30 cellular contexts compared by ENCODE assay signal in the genomic region with DNA sequence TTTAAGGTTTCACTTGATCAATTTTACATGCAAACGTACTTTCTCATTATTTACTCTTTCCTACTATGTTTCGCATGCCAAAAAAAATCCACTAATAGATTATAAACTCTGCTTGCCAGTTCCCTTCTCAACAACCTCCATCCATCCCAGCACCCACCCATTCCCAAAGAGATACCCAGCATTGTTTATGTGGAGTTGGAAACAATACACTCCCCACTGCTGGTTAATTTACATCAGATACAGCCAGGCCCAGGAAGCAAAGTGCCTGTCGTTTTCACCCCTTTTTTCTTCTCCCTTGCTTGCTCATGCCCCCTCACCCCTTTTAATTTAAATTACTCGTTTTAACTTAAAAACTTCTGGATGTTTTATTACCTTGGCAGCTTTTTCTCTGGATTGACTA. TPM values are rescaled to one million over a fixed set of nuclear protein-coding genes. Genes with fewer than 3 reads are reported as not detected.
DNase-seq lines count a peak whose midpoint lies in the region; ATAC-seq, FAIRE-seq and TF ChIP-seq lines count a peak whose summit lies in the region.
"Had no signal": no experiment of that assay in that cellular context is flagged by ENCODE, and none has a peak within 500 bp of the region (broad histone marks: within the 10 kb centered on the region; RNA-seq: fewer than 3 reads in every experiment).

No MANE protein-coding gene starts in this region.

- H3K4me3 ChIP-seq in H7 (ENCODE audit: insufficient read depth, low read depth, low read length) (no peak overlapping the region), mesodermal cell (ENCODE audit: extremely low read depth, insufficient read depth, low read length, poor library complexity, severe bottlenecking) (peak overlapping the region; percentile 12), small intestine (ENCODE audit: low read depth in 1 of 2, low read length in 2 of 2) (no peak overlapping the region), trophoblast cell (ENCODE audit: low read depth, low read length) (no peak overlapping the region)
- H3K4me3 ChIP-seq: ascending aorta, gastrocnemius medialis, prostate gland, SJSA1, testis, vagina had no signal

- WGBS in mesodermal cell (ENCODE audit: insufficient coverage in 2 of 2), 2 experiments = 4 to 8% methylated on average over 2 to 3 of the region's 4 CpGs
- 56 to 66% (median 59%) methylated on average over 4 of the region's 4 CpGs for WGBS in small intestine, 3 donors
- no CpG with 5 or more reads among the region's 4 CpGs for WGBS in trophoblast cell (ENCODE audit: extremely low coverage, insufficient coverage, insufficient read length)

- H3K9me3 ChIP-seq in mesodermal cell (ENCODE audit: control insufficient read depth, low read length) = no peaks in the 10 kb centered on the region
- no peaks in the 10 kb centered on the region for H3K9me3 ChIP-seq in small intestine (ENCODE audit: control insufficient read depth, low read depth)
- H3K9me3 ChIP-seq in trophoblast cell (ENCODE audit: insufficient read depth, low read depth, low read length) = no peaks in the 10 kb centered on the region
- H3K9me3 ChIP-seq: ascending aorta, gastrocnemius medialis, neutrophil, prostate gland, SJSA1, testis, vagina had no signal

- H4K8ac ChIP-seq in trophoblast cell (ENCODE audit: low read depth, low read length) = no peak overlapping the region

- no peaks in the 10 kb centered on the region for H3K27me3 Mint-ChIP-seq in glutamatergic neuron (ENCODE audit: unreplicated experiment)
- H3K27me3 Mint-ChIP-seq: activated naive CD8-positive, alpha-beta T cell treated with anti-CD3 and anti-CD28 coated beads, Interleukin-2, amount 10 ng/mL, durations not matched to agents 7 days and 5 days had no signal

- no peak overlapping the region for H3K4ac ChIP-seq in trophoblast cell (ENCODE audit: low read depth, low read length)

- no peaks in the 10 kb centered on the region for H3K9me3 Mint-ChIP-seq in glutamatergic neuron (ENCODE audit: unreplicated experiment)
- H3K9me3 Mint-ChIP-seq: activated naive CD8-positive, alpha-beta T cell treated with anti-CD3 and anti-CD28 coated beads, Interleukin-2, amount 10 ng/mL, durations not matched to agents 7 days and 5 days; T-helper 1 cell treated with Interleukin-12 subunit alpha and Interleukin-12 subunit beta and Interleukin-4 antibody, amounts not matched to agents 30 μg/mL and 1 μg/mL, for 36 hours had no signal

- peak; percentile 68 for DNase-seq in H7
- peak; percentile 29 for DNase-seq in NCI-H1105 treated with DMSO at 0.1 percent for 48 hours (lab: John Stamatoyannopoulos, UW)
- no peak for DNase-seq in glutamatergic neuron
- DNase-seq in small intestine = no peak
- DNase-seq in trophoblast cell = no peak
- DNase-seq: activated CD8-positive, alpha-beta T cell treated with anti-CD3 and anti-CD28 coated beads, Interleukin-2, amount 10 ng/mL, durations not matched to agents 7 days and 5 days; activated gamma-delta T cell; activated naive CD8-positive, alpha-beta T cell treated with anti-CD3 and anti-CD28 coated beads, Interleukin-2, amount 10 ng/mL, durations not matched to agents 7 days and 5 days; caudate nucleus; DND-41; gastrocnemius medialis; hypothalamus; IMR-90; kidney glomerular epithelial cell; NCI-H1048; NCI-H187 treated with DMSO at 0.1 percent for 48 hours; RPMI8226; stimulated activated naive CD4-positive, alpha-beta T cell treated with Interleukin-2 at 50 U/mL for 16 hours; testis had no signal

- H2BK120ac ChIP-seq in trophoblast cell (ENCODE audit: insufficient read depth, low read length, poor library complexity) = no peak overlapping the region

- H3K79me1 ChIP-seq in trophoblast cell (ENCODE audit: low read length) = no peaks in the 10 kb centered on the region

- no peak overlapping the region for H2AFZ ChIP-seq in trophoblast cell (ENCODE audit: insufficient read depth, low read length, poor library complexity)

- H3K4me1 Mint-ChIP-seq in glutamatergic neuron (ENCODE audit: low read depth, unreplicated experiment) = peaks cover 11% of the 10 kb centered on the region
- H3K4me1 Mint-ChIP-seq: activated naive CD8-positive, alpha-beta T cell treated with anti-CD3 and anti-CD28 coated beads, Interleukin-2, amount 10 ng/mL, durations not matched to agents 7 days and 5 days had no signal

- no peak overlapping the region for H3K23ac ChIP-seq in trophoblast cell (ENCODE audit: low read length)

- no peak for FAIRE-seq in small intestine (lab: Jason Lieb, UNC)

- H3K9ac ChIP-seq in trophoblast cell (ENCODE audit: low read length) = no peak overlapping the region

- H3K27ac ChIP-seq in mesodermal cell (ENCODE audit: low read depth, low read length, severe bottlenecking) (peak overlapping the region; percentile 4), small intestine (ENCODE audit: low read depth in 1 of 2, low read length in 1 of 2) (no peak overlapping the region), trophoblast cell (ENCODE audit: low read depth, low read length) (no peak overlapping the region)
- H3K27ac ChIP-seq: ascending aorta, C4-2B, gastrocnemius medialis, neutrophil, prostate gland, SJSA1, testis, vagina had no signal

- H3K27me3 ChIP-seq in H7 (ENCODE audit: control insufficient read depth, insufficient read depth, low read length) (no peaks in the 10 kb centered on the region), small intestine (ENCODE audit: control insufficient read depth in 2 of 2, insufficient read depth in 2 of 2, low read length in 2 of 2) (no peaks in the 10 kb centered on the region), trophoblast cell (ENCODE audit: insufficient read depth, low read length) (no peaks in the 10 kb centered on the region)
- H3K27me3 ChIP-seq: ascending aorta, gastrocnemius medialis, neutrophil, SJSA1, testis, vagina had no signal

- H4K12ac ChIP-seq in trophoblast cell (ENCODE audit: low read depth, low read length) = no peak overlapping the region

- H3K27ac Mint-ChIP-seq in glutamatergic neuron (ENCODE audit: unreplicated experiment) = peak overlapping the region; percentile 63
- H3K27ac Mint-ChIP-seq: activated CD8-positive, alpha-beta T cell treated with anti-CD3 and anti-CD28 coated beads, Interleukin-2, amount 10 ng/mL, durations not matched to agents 7 days and 5 days; activated naive CD8-positive, alpha-beta T cell treated with anti-CD3 and anti-CD28 coated beads, Interleukin-2, amount 10 ng/mL, durations not matched to agents 7 days and 5 days; T-helper 1 cell treated with Interleukin-12 subunit alpha and Interleukin-12 subunit beta and Interleukin-4 antibody, amounts not matched to agents 30 μg/mL and 1 μg/mL, for 36 hours had no signal

- H3K14ac ChIP-seq in trophoblast cell (ENCODE audit: low read length) = no peak overlapping the region

- no peak overlapping the region for H3K4me2 ChIP-seq in trophoblast cell (ENCODE audit: low read length)

- H3K36me3 Mint-ChIP-seq in glutamatergic neuron (ENCODE audit: unreplicated experiment) = no peaks in the 10 kb centered on the region
- H3K36me3 Mint-ChIP-seq: activated naive CD8-positive, alpha-beta T cell treated with anti-CD3 and anti-CD28 coated beads, Interleukin-2, amount 10 ng/mL, durations not matched to agents 7 days and 5 days had no signal

- ATAC-seq in HG03354 (IDR thresholded peaks at IDR 0.05; ENCODE audit: poor library complexity, severe bottlenecking, unreplicated experiment) = no peak
- no peak for ATAC-seq in HG02610 (IDR thresholded peaks at IDR 0.05; ENCODE audit: unreplicated experiment)
- ATAC-seq: activated CD8-positive, alpha-beta T cell treated with anti-CD3 and anti-CD28 coated beads, Interleukin-2, amount 10 ng/mL, durations not matched to agents 7 days and 5 days; gastrocnemius medialis; sciatic nerve had no signal

- H3K36me3 ChIP-seq in H7 (replicated peaks; ENCODE audit: control insufficient read depth, insufficient read depth, low read length) (no peaks in the 10 kb centered on the region), mesodermal cell (ENCODE audit: control insufficient read depth, insufficient read depth, low read length) (no peaks in the 10 kb centered on the region), small intestine (ENCODE audit: control insufficient read depth in 2 of 2, insufficient read depth in 2 of 2, low read length in 2 of 2) (no peaks in the 10 kb centered on the region), trophoblast cell (ENCODE audit: control insufficient read depth in 1 of 2, insufficient read depth in 2 of 2, low read length in 2 of 2) (no peaks in the 10 kb centered on the region)
- H3K36me3 ChIP-seq: ascending aorta, gastrocnemius medialis, neutrophil, prostate gland, SJSA1, vagina had no signal

- no peak for TF ChIP-seq CTCF in glutamatergic neuron (IDR thresholded peaks at IDR 0.05; ENCODE audit: partially characterized antibody, unreplicated experiment)

- H2AK5ac ChIP-seq in trophoblast cell (ENCODE audit: low read length) = no peak overlapping the region

- no peak overlapping the region for H2BK5ac ChIP-seq in trophoblast cell (ENCODE audit: low read depth, low read length, poor library complexity)

- H3K79me2 ChIP-seq in trophoblast cell (ENCODE audit: control insufficient read depth, insufficient read depth, low read length, poor library complexity) = no peaks in the 10 kb centered on the region

- H3K4me1 ChIP-seq in mesodermal cell (ENCODE audit: control insufficient read depth, insufficient read depth, low read length, poor library complexity, severe bottlenecking) = peaks cover 29% of the 10 kb centered on the region
- H3K4me1 ChIP-seq in small intestine (ENCODE audit: control insufficient read depth in 2 of 2, insufficient read depth in 1 of 2, low read depth in 1 of 2, low read length in 1 of 2) = peaks cover 0 to 2% of the 10 kb centered on the region in 2 donors
- H3K4me1 ChIP-seq in trophoblast cell (ENCODE audit: control insufficient read depth in 1 of 2, insufficient read depth in 2 of 2, low read length in 2 of 2) = peaks cover 0 to 1% of the 10 kb centered on the region in 2 experiments
- H3K4me1 ChIP-seq: ascending aorta, prostate gland, testis, vagina had no signal

- no peak overlapping the region for H3K4me3 Mint-ChIP-seq in glutamatergic neuron (ENCODE audit: unreplicated experiment)
- H3K4me3 Mint-ChIP-seq: activated CD8-positive, alpha-beta T cell treated with anti-CD3 and anti-CD28 coated beads, Interleukin-2, amount 10 ng/mL, durations not matched to agents 7 days and 5 days; activated naive CD8-positive, alpha-beta T cell treated with anti-CD3 and anti-CD28 coated beads, Interleukin-2, amount 10 ng/mL, durations not matched to agents 7 days and 5 days; T-helper 1 cell treated with Interleukin-12 subunit alpha and Interleukin-12 subunit beta and Interleukin-4 antibody, amounts not matched to agents 30 μg/mL and 1 μg/mL, for 36 hours had no signal

- no peak overlapping the region for H3K18ac ChIP-seq in trophoblast cell (ENCODE audit: low read length)

- no peak overlapping the region for H2BK12ac ChIP-seq in trophoblast cell (ENCODE audit: low read length)

- H4K91ac ChIP-seq in trophoblast cell (ENCODE audit: low read depth, low read length) = no peak overlapping the region

RNA-seq across cellular contexts. Expression of gene HIBADH, which starts 59.9 kb away (rescaled TPM):
- 42.0 and 53.7 TPM in 2 replicates for total RNA-seq in H7 (2014; rRNA removed; shearing (Covaris generic))
- total RNA-seq in glutamatergic neuron (ENCODE audit: unreplicated experiment) = 10.3 TPM
- 40.0 TPM for polyA plus RNA-seq in mesodermal cell (2013, experiment 1 of 2)
- polyA plus RNA-seq in mesodermal cell (2013, experiment 2 of 2) = 42.2 TPM
- polyA plus RNA-seq in small intestine = 10 to 100 TPM; 30.5 to 50.8 (median 44.9) TPM
- polyA plus RNA-seq in trophoblast cell (2013) = 15.7 and 16.5 TPM in 2 replicates

Comparison
In these comparisons a context has a peak if more than half of its experiments do, and no peak if none do; other contexts are left out.
1. DNase-seq: peak in H7 (single experiment) and NCI-H1105 treated with DMSO at 0.1 percent for 48 hours (single experiment); none in glutamatergic neuron (single experiment), small intestine (single experiment) and trophoblast cell (0 of 2).